In genomic region chr19:55224038-55224665, GRCh38 we compare ENCODE assay signal across 14 cellular contexts. TPM values are rescaled to one million over a fixed set of nuclear protein-coding genes. Genes with fewer than 3 reads are reported as not detected.
DNase-seq lines count a peak whose midpoint lies in the region; ATAC-seq and TF ChIP-seq lines count a peak whose summit lies in the region.
"Had no signal": no experiment of that assay in that cellular context is flagged by ENCODE, and none has a peak within 500 bp of the region (broad histone marks: within the 10 kb centered on the region; RNA-seq: fewer than 3 reads in every experiment).

No MANE protein-coding gene starts in this region.

- H3K9me3 ChIP-seq in neuronal stem cell (replicated peaks in 1 of 2; ENCODE audit: control insufficient read depth in 2 of 2, insufficient read depth in 1 of 2, low read depth in 1 of 2, low read length in 2 of 2) (peaks cover 6 to 7% of the 10 kb centered on the region in 2 donors), right cardiac atrium (ENCODE audit: control insufficient read depth, low read length) (no peaks in the 10 kb centered on the region)

- no peak for ATAC-seq in right cardiac atrium
- no peak for ATAC-seq in GM18873 (IDR thresholded peaks at IDR 0.05; ENCODE audit: low FRiP score, unreplicated experiment)
- ATAC-seq: HCT116 had no signal

- H3K4me1 ChIP-seq in neuronal stem cell (ENCODE audit: control insufficient read depth in 2 of 2, insufficient read depth in 1 of 2, low read depth in 1 of 2, low read length in 2 of 2): peaks cover 0 to 2% of the 10 kb centered on the region in 2 donors
- H3K4me1 ChIP-seq in right cardiac atrium (ENCODE audit: control insufficient read depth, insufficient read depth, low read length): no peaks in the 10 kb centered on the region

- H4K91ac ChIP-seq in neuronal stem cell (ENCODE audit: low read depth, low read length, poor library complexity): no peak overlapping the region

- no peak overlapping the region for H2BK120ac ChIP-seq in neuronal stem cell (ENCODE audit: low read depth, low read length)

- TF ChIP-seq CTCF in 22Rv1 (IDR thresholded peaks at IDR 0.05) (no peak), RWPE1 (conservative IDR thresholded peaks at IDR 0.05; ENCODE audit: low read depth) (no peak)

- no peak overlapping the region for H3K4me2 ChIP-seq in neuronal stem cell (ENCODE audit: insufficient read depth, low read length, poor library complexity, severe bottlenecking)

- H3K23ac ChIP-seq in neuronal stem cell (ENCODE audit: low read depth, low read length, poor library complexity): peak overlapping the region; percentile 12

- CTCF ChIA-PET in RWPE1 (lab: Yijun Ruan, JAX): no interaction called here

- POLR2A ChIA-PET in RWPE1 (lab: Yijun Ruan, JAX; ENCODE audit: low non-redundant PET): no interaction called here

- H3K27ac ChIP-seq in 22Rv1 (peak overlapping the region; percentile 27; the same call in 1 of the 2 replicates), RWPE1 (peak overlapping the region; percentile 29), neuronal stem cell (replicated peaks; ENCODE audit: low read length) (no peak overlapping the region), right cardiac atrium (ENCODE audit: low read length) (no peak overlapping the region)

- H2AFZ ChIP-seq in neuronal stem cell (ENCODE audit: low read length): no peak overlapping the region

- peak overlapping the region; percentile 70 for H3K9ac ChIP-seq in neuronal stem cell (ENCODE audit: low read depth, low read length, poor library complexity)

- no peak overlapping the region for H2AK5ac ChIP-seq in neuronal stem cell (ENCODE audit: low read depth, low read length)

- H3K4me3 ChIP-seq in neuronal stem cell (ENCODE audit: low read length in 2 of 2) (no peak overlapping the region), right cardiac atrium (ENCODE audit: low read length) (no peak overlapping the region)

- H3K14ac ChIP-seq in neuronal stem cell (ENCODE audit: low read length): peak overlapping the region; percentile 38

- no CpG with 5 or more reads among the region's 26 CpGs for WGBS in neuronal stem cell (ENCODE audit: extremely low coverage in 2 of 2, insufficient read length in 2 of 2, insufficient replicate concordance in 1 of 2), 2 donors
- 77% methylated on average over 26 of the region's 26 CpGs for WGBS in right cardiac atrium

- H3K27me3 ChIP-seq in neuronal stem cell (ENCODE audit: control insufficient read depth in 3 of 3, insufficient read depth in 3 of 3, low read depth in 1 of 3, low read length in 3 of 3) (no peaks in the 10 kb centered on the region), right cardiac atrium (ENCODE audit: control insufficient read depth, insufficient read depth) (no peaks in the 10 kb centered on the region)

- H4K8ac ChIP-seq in neuronal stem cell (ENCODE audit: low read depth, low read length): no peak overlapping the region

- intact Hi-C loops in right cardiac atrium (cut with DNase I): no loop called here

- H3K18ac ChIP-seq in neuronal stem cell (ENCODE audit: low read length): peak overlapping the region; percentile 17

- peak overlapping the region; percentile 10 for H2BK12ac ChIP-seq in neuronal stem cell (ENCODE audit: low read length)

- peak; percentile 5 for DNase-seq in AG08396 (ENCODE audit: low spot score)
- no peak for DNase-seq in RWPE1 (ENCODE audit: low spot score)
- no peak for DNase-seq in neuronal stem cell (ENCODE audit: low spot score)
- DNase-seq in right cardiac atrium: no peak
- DNase-seq in NCI-H2196 (lab: John Stamatoyannopoulos, UW; ENCODE audit: unreplicated experiment): no peak
- DNase-seq: COR-L47, KBM-7, NCI-H1105, NCI-H2081 treated with DMSO at 0.1 percent for 48 hours, SHP77 had no signal

- H2BK5ac ChIP-seq in neuronal stem cell (ENCODE audit: low read length): peak overlapping the region; percentile 53

- peaks cover 4% of the 10 kb centered on the region for H3K79me1 ChIP-seq in neuronal stem cell (ENCODE audit: low read depth, low read length)

- peaks cover 15 to 38% of the 10 kb centered on the region in 2 donors for H3K36me3 ChIP-seq in neuronal stem cell (replicated peaks in 1 of 2; ENCODE audit: control insufficient read depth in 2 of 2, insufficient read depth in 2 of 2, low read length in 2 of 2)

- no peak overlapping the region for H3K4ac ChIP-seq in neuronal stem cell (ENCODE audit: low read length)

- H2BK15ac ChIP-seq in neuronal stem cell (ENCODE audit: low read length): no peak overlapping the region

RNA-seq across cellular contexts. Expression of gene TMEM86B, which starts 4.4 kb away (rescaled TPM):
- polyA plus RNA-seq in neuronal stem cell (2013, experiment 1 of 2): 3.0 TPM
- 3.0 TPM for polyA plus RNA-seq in neuronal stem cell (2013, experiment 2 of 2)
- 1 to 10 TPM in 3 of 4 donors, under 1 TPM in 1; 0.80 to 2.1 (median 1.3) TPM for total RNA-seq in right cardiac atrium
- polyA plus RNA-seq in right cardiac atrium: 1.6 TPM

RNA-seq across cellular contexts. Expression of gene PTPRH, which starts 14.9 kb away (rescaled TPM):
- polyA plus RNA-seq in neuronal stem cell (2013, experiment 1 of 2): 0.29 TPM
- polyA plus RNA-seq in neuronal stem cell (2013, experiment 2 of 2): 0.17 TPM
- total RNA-seq in right cardiac atrium: 1 to 10 TPM in 2 of 4 donors, under 1 TPM in 2; 0.14 to 3.1 (median 0.75) TPM
- polyA plus RNA-seq in right cardiac atrium: 0.72 TPM

RNA-seq across cellular contexts. Expression of gene PPP6R1, which starts 34.7 kb away (rescaled TPM):
- polyA plus RNA-seq in neuronal stem cell (2013, experiment 1 of 2): 33.0 TPM
- 32.6 TPM for polyA plus RNA-seq in neuronal stem cell (2013, experiment 2 of 2)
- 10 to 100 TPM; 39.3 to 43.5 (median 41.4) TPM for total RNA-seq in right cardiac atrium
- polyA plus RNA-seq in right cardiac atrium: 31.7 TPM

RNA-seq across cellular contexts. Expression of gene SYT5, which starts 44.1 kb away (rescaled TPM):
- polyA plus RNA-seq in neuronal stem cell (2013, experiment 1 of 2): 0.14 TPM
- 0.26 TPM for polyA plus RNA-seq in neuronal stem cell (2013, experiment 2 of 2)
- 1 to 10 TPM in 1 of 4 donors, not detected in 3; 1.3 TPM for total RNA-seq in right cardiac atrium
- polyA plus RNA-seq in right cardiac atrium: 0.09 TPM
- polyA plus RNA-seq: CD14-positive monocyte had no signal

RNA-seq across cellular contexts. Expression of gene HSPBP1, which starts 55.8 kb away (rescaled TPM):
- 32.8 TPM for polyA plus RNA-seq in neuronal stem cell (2013, experiment 1 of 2)
- 30.1 TPM for polyA plus RNA-seq in neuronal stem cell (2013, experiment 2 of 2)
- 10 to 100 TPM; 27.7 to 35.1 (median 31.3) TPM for total RNA-seq in right cardiac atrium
- polyA plus RNA-seq in right cardiac atrium: 48.0 TPM

Comparison
In these comparisons a context has a peak if more than half of its experiments do, and no peak if none do; other contexts are left out.
1. H3K27ac ChIP-seq: peak in 22Rv1 (single experiment) and RWPE1 (single experiment); none in neuronal stem cell (single experiment) and right cardiac atrium (single experiment).